Comparison of ENCODE assay signal across 1 cellular context in the genomic region with DNA sequence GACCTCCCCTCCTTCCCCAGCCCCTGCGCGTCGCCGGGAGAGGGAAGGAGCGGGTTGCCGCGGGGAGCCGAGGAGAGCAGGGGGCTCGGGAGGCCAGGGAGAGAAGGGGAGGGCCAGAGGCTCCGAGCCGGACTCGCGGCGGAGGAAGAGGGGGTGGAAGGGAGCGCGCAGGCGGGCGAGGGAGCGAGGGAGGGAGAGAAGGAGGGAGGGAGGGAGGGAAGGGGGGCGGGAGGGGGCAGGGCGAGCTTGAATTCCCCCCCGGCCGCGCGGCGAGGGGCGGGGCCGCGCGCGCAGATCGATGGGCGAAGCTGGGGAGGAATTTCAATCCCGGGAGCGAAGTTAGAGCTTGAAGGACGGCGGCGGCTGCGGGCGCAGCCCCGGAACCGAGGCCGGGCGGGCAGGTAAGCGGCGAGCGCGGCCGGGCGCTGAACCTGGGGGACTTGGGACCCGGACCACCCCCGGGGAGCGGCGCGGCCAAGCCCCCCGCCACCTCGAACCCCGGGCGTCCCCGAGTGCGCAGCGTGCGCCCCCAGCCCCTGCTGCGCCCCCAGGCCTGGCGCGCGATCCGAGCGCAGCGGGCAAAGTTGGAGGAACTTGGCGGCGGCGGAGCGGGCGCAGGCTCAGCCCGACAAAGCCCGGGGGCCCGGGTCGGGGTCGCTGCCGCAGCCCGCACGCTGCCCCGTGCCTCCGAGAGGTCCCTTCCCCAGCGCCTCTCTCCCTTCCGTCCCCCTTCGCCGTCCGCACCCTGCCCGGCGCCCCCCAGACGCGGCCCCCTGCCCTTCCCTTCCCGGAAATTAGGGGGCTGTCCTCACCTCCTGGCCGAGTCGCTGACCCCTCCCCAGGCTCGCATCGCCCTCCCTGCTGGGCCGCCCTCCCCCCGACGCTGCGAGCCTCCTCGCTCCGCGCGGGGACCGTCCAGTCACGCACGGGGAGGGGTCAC.
TF ChIP-seq lines count a peak whose summit lies in the region.

A gene (plus strand): TSS at position 324 of the 940 bp plus-strand sequence. CDS start 74,320 bp downstream, outside the sequence.

TF ChIP-seq in IMR-90, 13 proteins besides CTCF, POLR2A, EP300 and RAD21 (continued from another document):
- TF ChIP-seq, protein P1, sequence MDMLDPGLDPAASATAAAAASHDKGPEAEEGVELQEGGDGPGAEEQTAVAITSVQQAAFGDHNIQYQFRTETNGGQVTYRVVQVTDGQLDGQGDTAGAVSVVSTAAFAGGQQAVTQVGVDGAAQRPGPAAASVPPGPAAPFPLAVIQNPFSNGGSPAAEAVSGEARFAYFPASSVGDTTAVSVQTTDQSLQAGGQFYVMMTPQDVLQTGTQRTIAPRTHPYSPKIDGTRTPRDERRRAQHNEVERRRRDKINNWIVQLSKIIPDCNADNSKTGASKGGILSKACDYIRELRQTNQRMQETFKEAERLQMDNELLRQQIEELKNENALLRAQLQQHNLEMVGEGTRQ (IDR thresholded peaks at IDR 0.05; ENCODE audit: low read depth, low read length) = no peak
- no peak for TF ChIP-seq BHLHE40 (IDR thresholded peaks at IDR 0.05; ENCODE audit: low read depth, low read length)
